ENCODE assay signal across 1 cellular context in genomic region chr3:192887701-192888100, GRCh38.
TF ChIP-seq lines count a peak whose summit lies in the region.

No MANE protein-coding gene starts in this region.

TF ChIP-seq in IMR-90, 13 proteins besides CTCF, POLR2A, EP300 and RAD21 (continued from another document):
- TF ChIP-seq RFX5 (IDR thresholded peaks at IDR 0.05; ENCODE audit: low read depth, low read length) (no peak), MXI1 (IDR thresholded peaks at IDR 0.05; ENCODE audit: borderline replicate concordance, low read depth, low read length) (no peak), CEBPB (IDR thresholded peaks at IDR 0.05; ENCODE audit: low read depth, low read length) (no peak), CHD1 (IDR thresholded peaks at IDR 0.05; ENCODE audit: low read depth, low read length) (no peak), MAFK (IDR thresholded peaks at IDR 0.05; ENCODE audit: low read depth, low read length) (no peak), FOS (IDR thresholded peaks at IDR 0.05; ENCODE audit: low read depth, low read length) (no peak)
TF ChIP-seq in IMR-90: peak in this region for 0.
